Comparison of ENCODE assay signal across 15 cellular contexts in genomic region chr14:99513946-99514551, GRCh38. TPM values are rescaled to one million over a fixed set of nuclear protein-coding genes. Genes with fewer than 3 reads are reported as not detected.
DNase-seq lines count a peak whose midpoint lies in the region; ATAC-seq, FAIRE-seq and TF ChIP-seq lines count a peak whose summit lies in the region.
"Had no signal": no experiment of that assay in that cellular context is flagged by ENCODE, and none has a peak within 500 bp of the region (broad histone marks: within the 10 kb centered on the region; RNA-seq: fewer than 3 reads in every experiment).

No MANE protein-coding gene starts in this region.

- no peak for TF ChIP-seq EP300 in HepG2 (IDR thresholded peaks at IDR 0.05; ENCODE audit: low read depth in 2 of 2, low read length in 2 of 2)
- no peak for TF ChIP-seq EP300 in HepG2 (CRISPR knock-in tag; IDR thresholded peaks at IDR 0.05; ENCODE audit: borderline replicate concordance)

- no peak overlapping the region for H4K8ac ChIP-seq in mesenchymal stem cell (ENCODE audit: low read length)

- H3K4me3 Mint-ChIP-seq in activated naive CD4-positive, alpha-beta T cell treated with anti-CD3 and anti-CD28 coated beads, Interleukin-2, amount 50 U/mL, for 24 hours, result no peak overlapping the region
- no peak overlapping the region for H3K4me3 Mint-ChIP-seq in stimulated activated memory B cell treated with anti-CD40 and anti-IgM and Interleukin-4, amounts not matched to agents 10 μg/mL and 1 μg/mL and 100 μg/mL, for 72 hours
- H3K4me3 Mint-ChIP-seq: activated CD4-positive, alpha-beta T cell treated with anti-CD3 and anti-CD28 coated beads for 36 hours; nephron had no signal

- H3K4me2 ChIP-seq in HepG2 (ENCODE audit: low read depth, low read length), result no peak overlapping the region
- H3K4me2 ChIP-seq in mesenchymal stem cell (ENCODE audit: low read length, poor library complexity, severe bottlenecking), result no peak overlapping the region

- peaks cover 23% of the 10 kb centered on the region; the same call in 1 of the 2 replicates for H4K20me1 ChIP-seq in HepG2 (ENCODE audit: insufficient read depth, low read length)

- no peak for TF ChIP-seq RAD21 in HepG2 (CRISPR knock-in tag; IDR thresholded peaks at IDR 0.05)

- BruUV-seq in HepG2 (replicated peaks; lab: Mats Ljungman, UMichigan), result TSS peak; percentile 31

- H3K36me3 ChIP-seq in HepG2 (replicated peaks in 1 of 2; ENCODE audit: control insufficient read depth in 1 of 2, insufficient read depth in 2 of 2, low read length in 2 of 2), result peaks cover 20 to 50% of the 10 kb centered on the region in 2 experiments; a peak in 4 of 5 replicates
- peaks cover 15 to 56% of the 10 kb centered on the region in 2 experiments for H3K36me3 ChIP-seq in mesenchymal stem cell (ENCODE audit: control insufficient read depth in 1 of 2, insufficient read depth in 2 of 2, low read depth in 1 of 2, low read length in 2 of 2)
- peaks cover 0 to 23% of the 10 kb centered on the region in 2 donors for H3K36me3 ChIP-seq in gastrocnemius medialis
- H3K36me3 ChIP-seq: breast epithelium had no signal

- no peak overlapping the region for H3K23ac ChIP-seq in mesenchymal stem cell (ENCODE audit: low read length in 2 of 2)

- TF ChIP-seq POLR2A in HepG2 (IDR thresholded peaks at IDR 0.05; ENCODE audit: insufficient read depth in 1 of 2, low read depth in 2 of 2, low read length in 2 of 2) (no peak; a peak in 1 of 4 replicates), gastrocnemius medialis (IDR thresholded peaks at IDR 0.05) (no peak)

- DNase-seq in activated naive CD4-positive, alpha-beta T cell (lab: John Stamatoyannopoulos, UW), result no peak
- DNase-seq in RPMI7951 (ENCODE audit: low read depth), result peak; percentile 17
- no peak for DNase-seq in HepG2 (ENCODE audit: low spot score)
- DNase-seq in mesenchymal stem cell, result no peak
- DNase-seq in gastrocnemius medialis, result no peak
- DNase-seq: activated CD4-positive, alpha-beta T cell treated with anti-CD3 and anti-CD28 coated beads for 36 hours; EL; esophagus squamous epithelium; NCI-H524 treated with DMSO at 0.1 percent for 48 hours; T-helper 9 cell had no signal

- H3K14ac ChIP-seq in mesenchymal stem cell (ENCODE audit: low read length in 2 of 2), result no peak overlapping the region

- H3K27me3 ChIP-seq in HepG2 (ENCODE audit: control insufficient read depth in 1 of 2, insufficient read depth in 2 of 2, low read length in 2 of 2) (no peaks in the 10 kb centered on the region), mesenchymal stem cell (ENCODE audit: control insufficient read depth in 1 of 2, insufficient read depth in 1 of 2, low read length in 2 of 2) (peaks cover 0 to 8% of the 10 kb centered on the region in 2 experiments), gastrocnemius medialis (no peaks in the 10 kb centered on the region)
- H3K27me3 ChIP-seq: breast epithelium, esophagus squamous epithelium had no signal

- H2AFZ ChIP-seq in HepG2 (ENCODE audit: low read length), result no peak overlapping the region
- H2AFZ ChIP-seq in mesenchymal stem cell (ENCODE audit: low read depth, low read length), result no peak overlapping the region

- no peak overlapping the region for H3K4ac ChIP-seq in mesenchymal stem cell (ENCODE audit: low read depth in 1 of 2, low read length in 2 of 2)

- no peaks in the 10 kb centered on the region for H3K27me3 Mint-ChIP-seq in activated naive CD4-positive, alpha-beta T cell treated with anti-CD3 and anti-CD28 coated beads, Interleukin-2, amount 50 U/mL, for 24 hours
- no peaks in the 10 kb centered on the region for H3K27me3 Mint-ChIP-seq in stimulated activated memory B cell treated with anti-CD40 and anti-IgM and Interleukin-4, amounts not matched to agents 10 μg/mL and 1 μg/mL and 100 μg/mL, for 72 hours
- H3K27me3 Mint-ChIP-seq: activated CD4-positive, alpha-beta T cell treated with anti-CD3 and anti-CD28 coated beads for 36 hours had no signal

- POLR2A ChIA-PET in HepG2 (lab: Yijun Ruan, JAX), result no interaction called here

- no peak overlapping the region for H3K18ac ChIP-seq in mesenchymal stem cell (ENCODE audit: low read depth in 1 of 2, low read length in 2 of 2)

- H3K9me3 ChIP-seq in HepG2 (ENCODE audit: low read length), result no peaks in the 10 kb centered on the region
- H3K9me3 ChIP-seq in mesenchymal stem cell (ENCODE audit: control insufficient read depth, low read length), result no peaks in the 10 kb centered on the region
- no peaks in the 10 kb centered on the region for H3K9me3 ChIP-seq in gastrocnemius medialis
- H3K9me3 ChIP-seq: breast epithelium, esophagus squamous epithelium had no signal

- H3K9ac ChIP-seq in HepG2 (ENCODE audit: insufficient read depth, low read depth, low read length) (no peak overlapping the region), mesenchymal stem cell (ENCODE audit: low read length) (no peak overlapping the region)

- FAIRE-seq in HepG2 (lab: Jason Lieb, UNC), result no peak

- H3K4me1 ChIP-seq in HepG2 (ENCODE audit: insufficient read depth, low read length) (no peaks in the 10 kb centered on the region), mesenchymal stem cell (ENCODE audit: control insufficient read depth, insufficient read depth, low read depth, low read length) (peaks cover 12% of the 10 kb centered on the region), gastrocnemius medialis (no peaks in the 10 kb centered on the region)

- TF ChIP-seq CTCF in HepG2 (CRISPR knock-in tag; IDR thresholded peaks at IDR 0.05) (no peak), gastrocnemius medialis (IDR thresholded peaks at IDR 0.05 in 4 of 5, conservative IDR thresholded peaks at IDR 0.05 in 1 of 5) (no peak)

- CTCF ChIA-PET in HepG2 (lab: Yijun Ruan, JAX; ENCODE audit: low intra/inter-chr PET ratio, low total read pairs), result no interaction called here

- no peaks in the 10 kb centered on the region for H3K79me2 ChIP-seq in HepG2 (ENCODE audit: insufficient read depth, low read length)

- intact Hi-C loops in HepG2 (cut with micrococcal nuclease; ENCODE audit: unreplicated experiment), result no loop called here
- intact Hi-C loops in gastrocnemius medialis (cut with DNase I; ENCODE audit: low total_unique reads), result no loop called here

- no peak for ATAC-seq in HepG2
- no peak for ATAC-seq in stimulated activated memory B cell treated with anti-CD40 and anti-IgM and Interleukin-4, amounts not matched to agents 10 μg/mL and 1 μg/mL and 100 μg/mL, for 72 hours
- no peak for ATAC-seq in gastrocnemius medialis
- no peak for ATAC-seq in GM21576 (IDR thresholded peaks at IDR 0.05; ENCODE audit: unreplicated experiment)
- ATAC-seq: activated CD4-positive, alpha-beta T cell treated with anti-CD3 and anti-CD28 coated beads for 36 hours had no signal

- H3K9me3 Mint-ChIP-seq in activated naive CD4-positive, alpha-beta T cell treated with anti-CD3 and anti-CD28 coated beads, Interleukin-2, amount 50 U/mL, for 24 hours, result no peaks in the 10 kb centered on the region
- H3K9me3 Mint-ChIP-seq in stimulated activated memory B cell treated with anti-CD40 and anti-IgM and Interleukin-4, amounts not matched to agents 10 μg/mL and 1 μg/mL and 100 μg/mL, for 72 hours, result no peaks in the 10 kb centered on the region
- H3K9me3 Mint-ChIP-seq: nephron had no signal

- peaks cover 5% of the 10 kb centered on the region for H3K79me1 ChIP-seq in mesenchymal stem cell (replicated peaks; ENCODE audit: low read length, poor library complexity, severe bottlenecking)

- H3K27ac ChIP-seq in HepG2 (ENCODE audit: extremely low read length, insufficient read depth, low read length) (no peak overlapping the region), mesenchymal stem cell (ENCODE audit: low read length, poor library complexity, severe bottlenecking) (no peak overlapping the region), gastrocnemius medialis (no peak overlapping the region)
- H3K27ac ChIP-seq: breast epithelium, esophagus squamous epithelium had no signal

- no peak overlapping the region for H3K4me3 ChIP-seq in HepG2 (replicated peaks in 1 of 3; ENCODE audit: insufficient read depth in 1 of 3, low read depth in 2 of 3, low read length in 3 of 3)
- H3K4me3 ChIP-seq in mesenchymal stem cell (ENCODE audit: insufficient read depth in 1 of 2, low read depth in 1 of 2, low read length in 2 of 2), result no peak overlapping the region
- H3K4me3 ChIP-seq in gastrocnemius medialis, result no peak overlapping the region
- H3K4me3 ChIP-seq: breast epithelium, esophagus squamous epithelium had no signal

- peak overlapping the region; percentile 14 for H3K27ac Mint-ChIP-seq in activated naive CD4-positive, alpha-beta T cell treated with anti-CD3 and anti-CD28 coated beads, Interleukin-2, amount 50 U/mL, for 24 hours
- H3K27ac Mint-ChIP-seq in stimulated activated memory B cell treated with anti-CD40 and anti-IgM and Interleukin-4, amounts not matched to agents 10 μg/mL and 1 μg/mL and 100 μg/mL, for 72 hours, result peak overlapping the region; percentile 48
- H3K27ac Mint-ChIP-seq: activated CD4-positive, alpha-beta T cell treated with anti-CD3 and anti-CD28 coated beads for 36 hours; nephron had no signal

- in situ Hi-C loops in HepG2 (cut with HindIII; ENCODE audit: extremely low pct_ligation_motif_present, low pct_unique_long_range_greater_than_20kb) (no loop called here), gastrocnemius medialis (cut with MboI; ENCODE audit: low sequenced_read_pairs in 4 of 4) (no loop called here)

- no peak overlapping the region for H2BK12ac ChIP-seq in mesenchymal stem cell (ENCODE audit: low read length in 2 of 2)

- H3K36me3 Mint-ChIP-seq in activated naive CD4-positive, alpha-beta T cell treated with anti-CD3 and anti-CD28 coated beads, Interleukin-2, amount 50 U/mL, for 24 hours, result peaks cover 1% of the 10 kb centered on the region
- peaks cover 8% of the 10 kb centered on the region for H3K36me3 Mint-ChIP-seq in stimulated activated memory B cell treated with anti-CD40 and anti-IgM and Interleukin-4, amounts not matched to agents 10 μg/mL and 1 μg/mL and 100 μg/mL, for 72 hours

- no peak overlapping the region for H2BK15ac ChIP-seq in mesenchymal stem cell (ENCODE audit: low read depth, poor library complexity, severe bottlenecking)

- H2BK120ac ChIP-seq in mesenchymal stem cell (ENCODE audit: low read depth, low read length), result no peak overlapping the region

- no peak overlapping the region for H2BK5ac ChIP-seq in mesenchymal stem cell (ENCODE audit: low read depth, low read length, poor library complexity, severe bottlenecking)

- no peak overlapping the region for H2AK5ac ChIP-seq in mesenchymal stem cell (ENCODE audit: low read length, severe bottlenecking)

- WGBS in HepG2 (ENCODE audit: low lambda C conversion rate), result 96% methylated on average over 12 of the region's 13 CpGs
- 84% methylated on average over 13 of the region's 13 CpGs for WGBS in mesenchymal stem cell

- no peaks in the 10 kb centered on the region for H3K4me1 Mint-ChIP-seq in activated naive CD4-positive, alpha-beta T cell treated with anti-CD3 and anti-CD28 coated beads, Interleukin-2, amount 50 U/mL, for 24 hours
- peaks cover 13% of the 10 kb centered on the region for H3K4me1 Mint-ChIP-seq in stimulated activated memory B cell treated with anti-CD40 and anti-IgM and Interleukin-4, amounts not matched to agents 10 μg/mL and 1 μg/mL and 100 μg/mL, for 72 hours
- H3K4me1 Mint-ChIP-seq: activated CD4-positive, alpha-beta T cell treated with anti-CD3 and anti-CD28 coated beads for 36 hours had no signal

- no peak overlapping the region for H4K91ac ChIP-seq in mesenchymal stem cell (ENCODE audit: low read length)

RNA-seq across cellular contexts. Expression of gene CCNK, which starts 32.8 kb away (rescaled TPM):
- total RNA-seq in RPMI7951 (2014; rRNA removed; shearing (Covaris generic)), result 15.0 and 15.7 TPM in 2 replicates
- total RNA-seq in HepG2 (2016; rRNA removed; fragmentation: Illumina TruSeq; extraction: Trizol), result 9.7 and 16.5 TPM in 2 replicates
- 5.1 and 6.8 TPM in 2 replicates for total RNA-seq in HepG2 (2016; cell fraction: cytosol; rRNA removed; fragmentation: Illumina TruSeq; extraction: Trizol; ENCODE audit: low read depth)
- total RNA-seq in HepG2 (2016; cell fraction: insoluble cytoplasmic fraction; rRNA removed; fragmentation: Illumina TruSeq; extraction: Trizol), result 10.3 and 17.3 TPM in 2 replicates
- total RNA-seq in HepG2 (2016; cell fraction: membrane; rRNA removed; fragmentation: Illumina TruSeq; extraction: Trizol), result 17.8 and 18.8 TPM in 2 replicates
- 27.1 and 31.3 TPM in 2 replicates for total RNA-seq in HepG2 (2016; cell fraction: nucleus; rRNA removed; fragmentation: Illumina TruSeq; extraction: Trizol)
- 4.9 and 14.0 TPM in 2 replicates for polyA plus RNA-seq in HepG2 (2011; rRNA removed)
- polyA plus RNA-seq in HepG2 (2011; cell fraction: cytosol; rRNA removed), result 4.0 and 5.4 TPM in 2 replicates
- polyA plus RNA-seq in HepG2 (2011; cell fraction: nucleus; rRNA removed), result 10.8 and 10.9 TPM in 2 replicates
- 25.5 and 37.8 TPM in 2 replicates for polyA plus RNA-seq in HepG2 (2012)
- polyA plus RNA-seq in HepG2 (2016; cell fraction: cytosol; fragmentation: Illumina TruSeq; extraction: Trizol; ENCODE audit: low read depth), result 13.3 and 14.2 TPM in 2 replicates
- 30.0 and 42.2 TPM in 2 replicates for polyA plus RNA-seq in HepG2 (2016; cell fraction: insoluble cytoplasmic fraction; fragmentation: Illumina TruSeq; extraction: Trizol; ENCODE audit: low read depth)
- 26.4 and 33.9 TPM in 2 replicates for polyA plus RNA-seq in HepG2 (2016; cell fraction: membrane; fragmentation: Illumina TruSeq; extraction: Trizol; ENCODE audit: low read depth)
- 35.3 and 41.4 TPM in 2 replicates for polyA plus RNA-seq in HepG2 (2016; cell fraction: nucleus; fragmentation: Illumina TruSeq; extraction: Trizol; ENCODE audit: insufficient read depth, low read depth)
- polyA minus RNA-seq in HepG2 (2011; rRNA and poly(A)+ RNA removed; ENCODE audit: low replicate concordance), result 10.0 and 16.9 TPM in 2 replicates
- polyA minus RNA-seq in HepG2 (2011; cell fraction: cytosol; rRNA and poly(A)+ RNA removed), result 15.8 and 19.7 TPM in 2 replicates
- polyA minus RNA-seq in HepG2 (2011; cell fraction: nucleus; rRNA and poly(A)+ RNA removed), result 40.8 and 43.4 TPM in 2 replicates
- polyA plus RNA-seq in mesenchymal stem cell (2013, experiment 1 of 2), result 60.7 TPM
- 59.2 TPM for polyA plus RNA-seq in mesenchymal stem cell (2013, experiment 2 of 2)
- total RNA-seq in gastrocnemius medialis, result 10 to 100 TPM; 15.0 to 35.3 (median 19.1) TPM

RNA-seq across cellular contexts. Expression of gene SETD3, which starts 33.4 kb away (rescaled TPM):
- total RNA-seq in RPMI7951 (2014; rRNA removed; shearing (Covaris generic)), result 43.3 and 46.9 TPM in 2 replicates
- total RNA-seq in HepG2 (2016; rRNA removed; fragmentation: Illumina TruSeq; extraction: Trizol) (67.1 and 71.2 TPM in 2 replicates), gastrocnemius medialis (100 to 1,000 TPM; 116 to 170 (median 117) TPM)
- 486 and 562 TPM in 2 replicates for total RNA-seq in HepG2 (2016; cell fraction: cytosol; rRNA removed; fragmentation: Illumina TruSeq; extraction: Trizol; ENCODE audit: low read depth)
- 65.7 and 69.4 TPM in 2 replicates for total RNA-seq in HepG2 (2016; cell fraction: insoluble cytoplasmic fraction; rRNA removed; fragmentation: Illumina TruSeq; extraction: Trizol)
- total RNA-seq in HepG2 (2016; cell fraction: membrane; rRNA removed; fragmentation: Illumina TruSeq; extraction: Trizol), result 174 and 189 TPM in 2 replicates
- 32.6 and 38.0 TPM in 2 replicates for total RNA-seq in HepG2 (2016; cell fraction: nucleus; rRNA removed; fragmentation: Illumina TruSeq; extraction: Trizol)
- polyA plus RNA-seq in HepG2 (2011; rRNA removed), result 26.6 and 30.3 TPM in 2 replicates
- polyA plus RNA-seq in HepG2 (2011; cell fraction: cytosol; rRNA removed), result 17.9 and 21.3 TPM in 2 replicates
- polyA plus RNA-seq in HepG2 (2011; cell fraction: nucleus; rRNA removed), result 9.0 and 9.6 TPM in 2 replicates
- polyA plus RNA-seq in HepG2 (2012), result 30.1 and 35.9 TPM in 2 replicates
- 31.4 and 32.0 TPM in 2 replicates for polyA plus RNA-seq in HepG2 (2016; cell fraction: cytosol; fragmentation: Illumina TruSeq; extraction: Trizol; ENCODE audit: low read depth)
- 60.4 and 64.7 TPM in 2 replicates for polyA plus RNA-seq in HepG2 (2016; cell fraction: insoluble cytoplasmic fraction; fragmentation: Illumina TruSeq; extraction: Trizol; ENCODE audit: low read depth)
- polyA plus RNA-seq in HepG2 (2016; cell fraction: membrane; fragmentation: Illumina TruSeq; extraction: Trizol; ENCODE audit: low read depth), result 47.6 and 54.1 TPM in 2 replicates
- polyA plus RNA-seq in HepG2 (2016; cell fraction: nucleus; fragmentation: Illumina TruSeq; extraction: Trizol; ENCODE audit: insufficient read depth, low read depth), result 32.3 and 34.4 TPM in 2 replicates
- polyA minus RNA-seq in HepG2 (2011; rRNA and poly(A)+ RNA removed; ENCODE audit: low replicate concordance), result 45.8 and 74.7 TPM in 2 replicates
- 54.3 and 55.8 TPM in 2 replicates for polyA minus RNA-seq in HepG2 (2011; cell fraction: cytosol; rRNA and poly(A)+ RNA removed)
- 34.1 and 34.2 TPM in 2 replicates for polyA minus RNA-seq in HepG2 (2011; cell fraction: nucleus; rRNA and poly(A)+ RNA removed)
- 32.0 TPM for polyA plus RNA-seq in mesenchymal stem cell (2013, experiment 1 of 2)
- 31.1 TPM for polyA plus RNA-seq in mesenchymal stem cell (2013, experiment 2 of 2)
